32 cellular contexts compared by ENCODE assay signal in genomic region chr20:49460131-49460530, GRCh38. TPM values are rescaled to one million over a fixed set of nuclear protein-coding genes. Genes with fewer than 3 reads are reported as not detected.
"Had no signal": no experiment of that assay in that cellular context is flagged by ENCODE, and none has a peak within 500 bp of the region (broad histone marks: within the 10 kb centered on the region; RNA-seq: fewer than 3 reads in every experiment).

No MANE protein-coding gene starts in this region.

- H3K27ac ChIP-seq: brain microvascular endothelial cell, colonic mucosa, epithelial cell of prostate, esophagus squamous epithelium, VCaP had no signal

- H3K4me1 ChIP-seq: colonic mucosa, esophagus squamous epithelium had no signal

- DNase-seq: activated CD4-positive, alpha-beta memory T cell treated with anti-CD3 and anti-CD28 coated beads, Interleukin-2, amount 10 ng/mL, durations not matched to agents 7 days and 5 days; activated CD4-positive, alpha-beta T cell treated with anti-CD3 and anti-CD28 coated beads for 1 hour; activated CD4-positive, alpha-beta T cell treated with anti-CD3 and anti-CD28 coated beads for 4 hours; activated CD4-positive, alpha-beta T cell treated with anti-CD3 and anti-CD28 coated beads, Interleukin-2, amount 10 ng/mL, durations not matched to agents 7 days and 5 days; activated CD4-positive, alpha-beta T cell treated with anti-CD3 and anti-CD28 coated beads, Interleukin-2, amount 50 U/mL, for 4 hours; activated CD8-positive, alpha-beta memory T cell treated with anti-CD3 and anti-CD28 coated beads, Interleukin-2, amount 50 U/mL, for 48 hours; activated effector memory CD4-positive, alpha-beta T cell treated with Interleukin-2 at 50 U/mL for 16 hours; activated gamma-delta T cell treated with Interleukin-2 at 50 U/mL for 16 hours; activated naive CD4-positive, alpha-beta T cell treated with anti-CD3 and anti-CD28 coated beads, Interleukin-2, amount 50 U/mL, for 16 hours; activated naive CD4-positive, alpha-beta T cell treated with Interleukin-2 at 50 U/mL for 16 hours; activated T-cell treated with anti-CD3 and anti-CD28 coated beads for 4 hours; activated T-cell treated with anti-CD3 and anti-CD28 coated beads, Interleukin-2, amount 50 U/mL, for 24 hours; amniotic stem cell; anterior cingulate cortex; brain microvascular endothelial cell; central memory CD4-positive, alpha-beta T cell; cerebellar nuclear complex; colonic mucosa; effector CD8-positive, alpha-beta T cell; esophagus squamous epithelium; foreskin melanocyte; T-cell; T-helper 9 cell had no signal

- H3K9me3 ChIP-seq: colonic mucosa, esophagus squamous epithelium, gastroesophageal sphincter had no signal

- H3K4me3 ChIP-seq: colonic mucosa, esophagus squamous epithelium, gastroesophageal sphincter had no signal

- ATAC-seq: activated T-helper 17 cell treated with anti-CD3 and anti-CD28 coated beads, Interleukin-2, amount 50 U/mL, for 72 hours; gastroesophageal sphincter; T-cell; WTC11 had no signal

- H3K27me3 ChIP-seq: colonic mucosa, gastroesophageal sphincter had no signal

- H3K36me3 ChIP-seq: brain microvascular endothelial cell, colonic mucosa, esophagus squamous epithelium, gastroesophageal sphincter had no signal

RNA-seq across cellular contexts. Expression of gene KCNB1, which starts 22.3 kb away (rescaled TPM):
- total RNA-seq: activated T-helper 17 cell treated with anti-CD3 and anti-CD28 coated beads, Interleukin-2, amount 50 U/mL, for 72 hours; dermis microvascular lymphatic vessel endothelial cell; endothelial cell of umbilical vein; fibroblast of villous mesenchyme; glomerular endothelial cell had no signal
